8 cellular contexts compared by ENCODE assay signal in genomic region chr17:77471984-77472836, GRCh38.
DNase-seq lines count a peak whose midpoint lies in the region; ATAC-seq, FAIRE-seq and TF ChIP-seq lines count a peak whose summit lies in the region.

No MANE protein-coding gene starts in this region.

- intact Hi-C loops in heart right ventricle (cut with DNase I) (loop anchor here in 4 of 10 donors (1.0 to 5.0 kb wide), 3 partner anchors 35 to 42 kb away; no protein-coding TSS in a partner anchor), sciatic nerve (cut with DNase I) (no loop called here)

- no peak for DNase-seq in GM12891 (ENCODE audit: insufficient read length, low spot score)
- DNase-seq in NCI-H2029 (lab: John Stamatoyannopoulos, UW) = peak; percentile 52
- no peak for DNase-seq in activated naive CD8-positive, alpha-beta T cell treated with anti-CD3 and anti-CD28 coated beads, Interleukin-2, amount 50 U/mL, for 24 hours
- DNase-seq in heart right ventricle = peak; percentile 27 to 63
- peak; percentile 73 for DNase-seq in sciatic nerve (ENCODE audit: low spot score)
- no peak for DNase-seq in DMS53 treated with DMSO at 0.1 percent for 48 hours (lab: John Stamatoyannopoulos, UW; ENCODE audit: unreplicated experiment)
- DNase-seq in NCI-H524 treated with DMSO at 0.1 percent for 48 hours (lab: John Stamatoyannopoulos, UW) = no peak
- no peak for DNase-seq in NCI-H526 treated with DMSO at 0.1 percent for 48 hours (lab: John Stamatoyannopoulos, UW)

- H3K36me3 Mint-ChIP-seq in activated naive CD8-positive, alpha-beta T cell treated with anti-CD3 and anti-CD28 coated beads, Interleukin-2, amount 50 U/mL, for 24 hours (ENCODE audit: low read depth) = peaks cover 42% of the 10 kb centered on the region

- FAIRE-seq in GM12891 (lab: Jason Lieb, UNC) = peak; percentile 79

- peaks cover 91% of the 10 kb centered on the region for H3K4me1 Mint-ChIP-seq in activated naive CD8-positive, alpha-beta T cell treated with anti-CD3 and anti-CD28 coated beads, Interleukin-2, amount 50 U/mL, for 24 hours

- H3K9me3 Mint-ChIP-seq in activated naive CD8-positive, alpha-beta T cell treated with anti-CD3 and anti-CD28 coated beads, Interleukin-2, amount 50 U/mL, for 24 hours = peaks cover 9% of the 10 kb centered on the region

- no peak for TF ChIP-seq POLR2A in GM12891 (IDR thresholded peaks at IDR 0.05; ENCODE audit: low read depth, low read length)

- H3K27ac ChIP-seq in heart right ventricle = peak overlapping the region; percentile 17 to 88 (median 80)

- WGBS in heart right ventricle, 2 donors = 8 to 10% methylated on average over 18 of the region's 18 CpGs

- TF ChIP-seq CTCF in heart right ventricle (IDR thresholded peaks at IDR 0.05) = no peak

- H3K4me3 ChIP-seq in heart right ventricle = peak overlapping the region in 3 of 10 donors; percentile 1 to 16 (median 15)

- no peaks in the 10 kb centered on the region for H3K9me3 ChIP-seq in heart right ventricle

- peak; percentile 49 for ATAC-seq in activated naive CD8-positive, alpha-beta T cell treated with anti-CD3 and anti-CD28 coated beads, Interleukin-2, amount 50 U/mL, for 24 hours
- peak; percentile 37 to 66 (median 52) for ATAC-seq in heart right ventricle
- peak; percentile 61 for ATAC-seq in sciatic nerve

- H3K4me3 Mint-ChIP-seq in activated naive CD8-positive, alpha-beta T cell treated with anti-CD3 and anti-CD28 coated beads, Interleukin-2, amount 50 U/mL, for 24 hours = peak overlapping the region; percentile 59

- H3K4me1 ChIP-seq in heart right ventricle = peaks cover 34 to 96% (median 92%) of the 10 kb centered on the region in 9 donors

- H3K36me3 ChIP-seq in heart right ventricle = peaks cover 0 to 14% (median 0%) of the 10 kb centered on the region in 9 donors

- H3K27me3 Mint-ChIP-seq in activated naive CD8-positive, alpha-beta T cell treated with anti-CD3 and anti-CD28 coated beads, Interleukin-2, amount 50 U/mL, for 24 hours = no peaks in the 10 kb centered on the region

- H3K27me3 ChIP-seq in heart right ventricle = no peaks in the 10 kb centered on the region

- H3K27ac Mint-ChIP-seq in activated naive CD8-positive, alpha-beta T cell treated with anti-CD3 and anti-CD28 coated beads, Interleukin-2, amount 50 U/mL, for 24 hours = peak overlapping the region; percentile 91

TF ChIP-seq in GM12891, 5 proteins besides CTCF, POLR2A, EP300 and RAD21:
- no peak for TF ChIP-seq POLR2AphosphoS5 (IDR thresholded peaks at IDR 0.05; ENCODE audit: low read depth, low read length)

Comparison
In these comparisons a context has a peak if more than half of its experiments do, and no peak if none do; other contexts are left out.
1. DNase-seq: peak in NCI-H2029 (single experiment), heart right ventricle (2 of 2) and sciatic nerve (single experiment); none in GM12891 (single experiment), activated naive CD8-positive, alpha-beta T cell treated with anti-CD3 and anti-CD28 coated beads, Interleukin-2, amount 50 U/mL, for 24 hours (single experiment), DMS53 treated with DMSO at 0.1 percent for 48 hours (single experiment), NCI-H524 treated with DMSO at 0.1 percent for 48 hours (single experiment) and NCI-H526 treated with DMSO at 0.1 percent for 48 hours (single experiment).
2. Peak in every context shown above with its lines, with median percentiles within 50 percentile points of each other: ATAC-seq.